Comparison of ENCODE assay signal across 17 cellular contexts in genomic region chr3:16146015-16146730, GRCh38. TPM values are rescaled to one million over a fixed set of nuclear protein-coding genes. Genes with fewer than 3 reads are reported as not detected.
A peak's percentile ranks its signal among the peaks of the same experiment; 100 is the strongest.
DNase-seq lines count a peak whose midpoint lies in the region; ATAC-seq and TF ChIP-seq lines count a peak whose summit lies in the region.
"Had no signal": no experiment of that assay in that cellular context is flagged by ENCODE, and none has a peak within 500 bp of the region (broad histone marks: within the 10 kb centered on the region; RNA-seq: fewer than 3 reads in every experiment).

No MANE protein-coding gene starts in this region.

- intact Hi-C loops in left ventricle myocardium inferior (cut with micrococcal nuclease) (no loop called here), heart left ventricle (cut with DNase I) (no loop called here)

- peaks cover 14% of the 10 kb centered on the region for H3K9me3 ChIP-seq in left ventricle myocardium inferior (replicated peaks)
- peaks cover 0 to 9% (median 0%) of the 10 kb centered on the region in 12 donors for H3K9me3 ChIP-seq in heart left ventricle
- H3K9me3 ChIP-seq: SK-N-SH, tibial artery had no signal

- no peak overlapping the region for H3K4me3 ChIP-seq in left ventricle myocardium inferior
- H3K4me3 ChIP-seq in heart left ventricle = no peak overlapping the region
- H3K4me3 ChIP-seq: left lung, neural progenitor cell, tibial artery had no signal

- no peak for TF ChIP-seq POLR2A in heart left ventricle (IDR thresholded peaks at IDR 0.05)

- TF ChIP-seq CTCF in left ventricle myocardium inferior (IDR thresholded peaks at IDR 0.05; ENCODE audit: borderline replicate concordance) (no peak), heart left ventricle (IDR thresholded peaks at IDR 0.05) (no peak)

- DNase-seq in renal cortical epithelial cell (ENCODE audit: low read depth) = peak; percentile 81
- DNase-seq in NCI-H226 = no peak
- DNase-seq in left ventricle myocardium inferior = no peak
- DNase-seq in heart left ventricle = no peak
- DNase-seq: activated T-cell treated with anti-CD3 and anti-CD28 coated beads, Interleukin-2, amount 50 U/mL, for 48 hours; CD8-positive, alpha-beta memory T cell; head of caudate nucleus; left lung; NCI-H2029 treated with DMSO at 0.1 percent for 48 hours; NK-92 treated with Interleukin-12 subunit alpha and Interleukin-12 subunit beta, amount 100 ng/mL, for 24 hours; SK-N-SH; tibial artery had no signal

- H3K27me3 ChIP-seq in left ventricle myocardium inferior (ENCODE audit: low read depth) (no peaks in the 10 kb centered on the region), heart left ventricle (no peaks in the 10 kb centered on the region)
- H3K27me3 ChIP-seq: left lung, neural progenitor cell, tibial artery had no signal

- H3K27ac ChIP-seq in left ventricle myocardium inferior (replicated peaks) (no peak overlapping the region), heart left ventricle (no peak overlapping the region)
- H3K27ac ChIP-seq: KMS-11, left lung, neural progenitor cell, tibial artery had no signal

- ATAC-seq in GM18909 (IDR thresholded peaks at IDR 0.05; ENCODE audit: poor library complexity, unreplicated experiment) (peak; percentile 63), GM21825 (IDR thresholded peaks at IDR 0.05; ENCODE audit: unreplicated experiment) (peak; percentile 69), HG03280 (IDR thresholded peaks at IDR 0.05; ENCODE audit: unreplicated experiment) (peak; percentile 60), heart left ventricle (no peak)
- ATAC-seq: left lung had no signal

- WGBS in heart left ventricle, 4 donors = 90 to 100% (median 95%) methylated on average over 2 of the region's 2 CpGs

- H3K4me1 ChIP-seq in left ventricle myocardium inferior = peaks cover 30% of the 10 kb centered on the region
- peaks cover 4 to 27% (median 18%) of the 10 kb centered on the region in 12 donors for H3K4me1 ChIP-seq in heart left ventricle
- H3K4me1 ChIP-seq: left lung, neural progenitor cell had no signal

- H3K36me3 ChIP-seq in left ventricle myocardium inferior (no peaks in the 10 kb centered on the region), heart left ventricle (no peaks in the 10 kb centered on the region)
- H3K36me3 ChIP-seq: left lung, neural progenitor cell, tibial artery had no signal

RNA-seq across cellular contexts. Expression of gene GALNT15, which starts 28.3 kb away (rescaled TPM):
- total RNA-seq in renal cortical epithelial cell (0.17 and 0.55 TPM in 2 replicates), left ventricle myocardium inferior (6.6 TPM), heart left ventricle (10 to 100 TPM in 2 of 9 donors, 1 to 10 TPM in 6, under 1 TPM in 1; 0.96 to 81.1 (median 5.5) TPM)
- 10 to 100 TPM in 1 of 2 donors, 1 to 10 TPM in 1; 5.0 to 12.0 TPM for polyA plus RNA-seq in heart left ventricle
- total RNA-seq: CD8-positive, alpha-beta memory T cell had no signal
- polyA plus RNA-seq: CD8-positive, alpha-beta memory T cell had no signal

Comparison
In these comparisons a context has a peak if more than half of its experiments do, and no peak if none do; other contexts are left out.
1. ATAC-seq: peak in GM18909 (single experiment), GM21825 (single experiment) and HG03280 (single experiment); none in heart left ventricle (0 of 4).